ENCODE assay signal across 21 cellular contexts in the genomic region with DNA sequence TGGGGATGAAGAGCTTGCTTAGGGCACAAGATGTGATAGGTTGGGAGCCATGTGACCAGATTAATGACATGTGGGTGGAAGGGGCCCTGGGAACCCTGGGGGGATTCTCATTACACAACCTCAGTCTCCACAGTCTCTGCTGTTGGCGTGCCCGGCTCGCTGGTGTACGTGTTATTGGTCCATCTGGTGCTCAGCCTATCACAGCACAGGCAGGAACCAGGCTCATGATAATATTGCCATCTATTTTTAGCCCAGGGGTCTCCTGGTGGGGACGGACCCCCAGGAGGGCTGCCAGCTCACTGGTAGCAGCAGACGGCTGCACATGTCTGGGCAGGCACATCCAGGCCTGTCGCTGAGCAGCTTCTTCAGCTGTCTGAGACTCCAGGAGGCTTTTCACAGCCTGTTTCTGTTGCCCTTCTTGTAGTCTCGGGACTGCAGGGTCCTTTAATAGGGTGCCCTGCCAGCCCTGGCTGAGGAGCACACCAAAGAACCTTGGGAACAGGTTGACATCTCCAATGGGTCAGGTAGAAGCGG.
DNase-seq lines count a peak whose midpoint lies in the region; ATAC-seq and FAIRE-seq lines count a peak whose summit lies in the region.
"Had no signal": no experiment of that assay in that cellular context is flagged by ENCODE, and none has a peak within 500 bp of the region (broad histone marks: within the 10 kb centered on the region; RNA-seq: fewer than 3 reads in every experiment).

No MANE protein-coding gene starts in this region.

- H3K9me3 Mint-ChIP-seq in activated naive CD4-positive, alpha-beta T cell treated with anti-CD3 and anti-CD28 coated beads, Interleukin-2, amount 50 U/mL, for 72 hours: no peaks in the 10 kb centered on the region
- no peaks in the 10 kb centered on the region for H3K9me3 Mint-ChIP-seq in activated naive CD4-positive, alpha-beta T cell treated with anti-CD3 and anti-CD28 coated beads, Interleukin-2, amount 10 ng/mL, durations not matched to agents 7 days and 5 days
- no peaks in the 10 kb centered on the region for H3K9me3 Mint-ChIP-seq in immature natural killer cell
- H3K9me3 Mint-ChIP-seq: dendritic cell treated with granulocyte-macrophage colony-stimulating factor and Interleukin-4, amounts not matched to agents 40 ng/mL and 50 ng/mL, for 4 days had no signal

- no peak for DNase-seq in activated naive CD4-positive, alpha-beta T cell treated with anti-CD3 and anti-CD28 coated beads, Interleukin-2, amount 50 U/mL, for 72 hours (ENCODE audit: low spot score in 2 of 2)
- DNase-seq in activated naive CD4-positive, alpha-beta T cell treated with anti-CD3 and anti-CD28 coated beads, Interleukin-2, amount 10 ng/mL, durations not matched to agents 7 days and 5 days: no peak
- DNase-seq in NCI-H446 treated with DMSO at 0.1 percent for 48 hours (lab: John Stamatoyannopoulos, UW) (peak; percentile 37), immature natural killer cell (no peak), ureter (ENCODE audit: low spot score) (no peak), GM19239 (ENCODE audit: insufficient read length, low spot score) (no peak), NCI-H1436 treated with DMSO at 0.1 percent for 48 hours (lab: John Stamatoyannopoulos, UW) (no peak)
- DNase-seq: ACHN; activated CD4-positive, CD25-positive, alpha-beta regulatory T cell treated with anti-CD3 and anti-CD28 coated beads, Interleukin-2, amount 50 U/mL, for 72 hours; activated naive CD4-positive, alpha-beta T cell treated with anti-CD3 and anti-CD28 coated beads, Interleukin-2, amount 50 U/mL, for 16 hours; aorta; EL; H7; MV-4-11; NCI-H187 treated with DMSO at 0.1 percent for 48 hours; NK-92 treated with Interleukin-12 subunit alpha and Interleukin-12 subunit beta, amount 100 ng/mL, for 24 hours; psoas muscle; SHP77; upper lobe of right lung had no signal

- CTCF ChIA-PET in activated naive CD4-positive, alpha-beta T cell treated with anti-CD3 and anti-CD28 coated beads, Interleukin-2, amount 10 ng/mL, durations not matched to agents 7 days and 5 days (lab: Charles Lee): interaction anchor here (1.5 kb wide), 1 partner anchor 9 kb away, joined by 3 read pairs; no protein-coding TSS in a partner anchor

- ATAC-seq in activated naive CD4-positive, alpha-beta T cell treated with anti-CD3 and anti-CD28 coated beads, Interleukin-2, amount 50 U/mL, for 72 hours: no peak
- ATAC-seq: psoas muscle, upper lobe of right lung had no signal

- FAIRE-seq in GM19239 (lab: Jason Lieb, UNC): no peak
- FAIRE-seq: GM12892 had no signal

- H3K27me3 Mint-ChIP-seq in activated naive CD4-positive, alpha-beta T cell treated with anti-CD3 and anti-CD28 coated beads, Interleukin-2, amount 10 ng/mL, durations not matched to agents 7 days and 5 days: no peaks in the 10 kb centered on the region
- H3K27me3 Mint-ChIP-seq in immature natural killer cell (ENCODE audit: low read depth in 3 of 3): peaks cover 0 to 6% (median 0%) of the 10 kb centered on the region in 3 donors

- peaks cover 18% of the 10 kb centered on the region for H3K4me1 Mint-ChIP-seq in activated naive CD4-positive, alpha-beta T cell treated with anti-CD3 and anti-CD28 coated beads, Interleukin-2, amount 10 ng/mL, durations not matched to agents 7 days and 5 days
- peaks cover 45 to 53% of the 10 kb centered on the region in 2 donors for H3K4me1 Mint-ChIP-seq in immature natural killer cell

- peak overlapping the region; percentile 57 to 85 for H3K27ac Mint-ChIP-seq in activated naive CD4-positive, alpha-beta T cell treated with anti-CD3 and anti-CD28 coated beads, Interleukin-2, amount 50 U/mL, for 72 hours
- no peak overlapping the region for H3K27ac Mint-ChIP-seq in activated naive CD4-positive, alpha-beta T cell treated with anti-CD3 and anti-CD28 coated beads, Interleukin-2, amount 10 ng/mL, durations not matched to agents 7 days and 5 days
- H3K27ac Mint-ChIP-seq in immature natural killer cell: peak overlapping the region; percentile 15 to 77 (median 52)
- H3K27ac Mint-ChIP-seq: dendritic cell treated with granulocyte-macrophage colony-stimulating factor and Interleukin-4, amounts not matched to agents 40 ng/mL and 50 ng/mL, for 4 days had no signal

- H3K4me3 Mint-ChIP-seq in activated naive CD4-positive, alpha-beta T cell treated with anti-CD3 and anti-CD28 coated beads, Interleukin-2, amount 10 ng/mL, durations not matched to agents 7 days and 5 days: no peak overlapping the region
- no peak overlapping the region for H3K4me3 Mint-ChIP-seq in immature natural killer cell
- H3K4me3 Mint-ChIP-seq: dendritic cell treated with granulocyte-macrophage colony-stimulating factor and Interleukin-4, amounts not matched to agents 40 ng/mL and 50 ng/mL, for 4 days had no signal

- H3K36me3 Mint-ChIP-seq in activated naive CD4-positive, alpha-beta T cell treated with anti-CD3 and anti-CD28 coated beads, Interleukin-2, amount 50 U/mL, for 72 hours: no peaks in the 10 kb centered on the region
- peaks cover 12% of the 10 kb centered on the region for H3K36me3 Mint-ChIP-seq in activated naive CD4-positive, alpha-beta T cell treated with anti-CD3 and anti-CD28 coated beads, Interleukin-2, amount 10 ng/mL, durations not matched to agents 7 days and 5 days
- H3K36me3 Mint-ChIP-seq in immature natural killer cell: peaks cover 0 to 8% (median 3%) of the 10 kb centered on the region in 3 donors
